1 cellular context compared by ENCODE assay signal in the genomic region with DNA sequence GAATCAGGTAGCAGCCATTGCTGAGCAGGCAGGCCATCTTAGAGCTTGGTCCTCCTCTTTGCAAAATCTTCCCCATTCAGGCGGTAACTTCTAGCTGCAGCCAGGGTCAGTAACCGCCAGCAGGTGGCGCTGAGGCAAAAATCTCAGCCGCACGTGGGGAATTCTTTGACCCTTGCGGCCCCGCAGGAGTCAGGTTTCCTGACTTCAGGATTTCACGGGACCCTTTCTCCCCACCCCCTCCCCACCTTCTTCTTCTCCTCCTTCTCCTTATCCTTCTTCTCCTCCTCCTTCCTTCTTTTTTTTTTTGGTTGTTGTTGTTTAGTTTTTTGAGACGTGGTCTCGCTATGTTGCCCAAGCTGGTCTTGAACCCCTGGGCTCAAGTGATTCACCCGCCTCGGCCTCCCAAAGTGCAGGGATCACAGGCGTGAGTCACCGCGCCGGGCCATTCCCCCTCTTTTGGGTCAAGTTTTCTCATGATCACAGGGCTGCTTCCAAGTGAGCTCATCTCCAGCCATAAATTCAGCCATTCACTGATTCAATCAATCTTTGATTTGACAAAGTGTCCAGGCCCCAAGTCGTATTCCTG.
A peak's percentile ranks its signal among the peaks of the same experiment; 100 is the strongest.
TF ChIP-seq lines count a peak whose summit lies in the region.

No MANE protein-coding gene starts in this region.

TF ChIP-seq in GM12878, 131 proteins besides CTCF, POLR2A, EP300 and RAD21 (continued from another document):
- TF ChIP-seq, protein P1, sequence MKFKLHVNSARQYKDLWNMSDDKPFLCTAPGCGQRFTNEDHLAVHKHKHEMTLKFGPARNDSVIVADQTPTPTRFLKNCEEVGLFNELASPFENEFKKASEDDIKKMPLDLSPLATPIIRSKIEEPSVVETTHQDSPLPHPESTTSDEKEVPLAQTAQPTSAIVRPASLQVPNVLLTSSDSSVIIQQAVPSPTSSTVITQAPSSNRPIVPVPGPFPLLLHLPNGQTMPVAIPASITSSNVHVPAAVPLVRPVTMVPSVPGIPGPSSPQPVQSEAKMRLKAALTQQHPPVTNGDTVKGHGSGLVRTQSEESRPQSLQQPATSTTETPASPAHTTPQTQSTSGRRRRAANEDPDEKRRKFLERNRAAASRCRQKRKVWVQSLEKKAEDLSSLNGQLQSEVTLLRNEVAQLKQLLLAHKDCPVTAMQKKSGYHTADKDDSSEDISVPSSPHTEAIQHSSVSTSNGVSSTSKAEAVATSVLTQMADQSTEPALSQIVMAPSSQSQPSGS (IDR thresholded peaks at IDR 0.05; ENCODE audit: low read length), result no peak
- TF ChIP-seq IKZF1 (conservative IDR thresholded peaks at IDR 0.05) (0 out of 2 replicates have a peak, but pooled peaks have one; percentile 26), NBN (IDR thresholded peaks at IDR 0.05) (0 out of 2 replicates have a peak, but pooled peaks have one; percentile 23), USF1 (IDR thresholded peaks at IDR 0.05; ENCODE audit: borderline replicate concordance, extremely low read length, insufficient read depth, low read depth, low read length) (no peak), USF2 (IDR thresholded peaks at IDR 0.05; ENCODE audit: borderline replicate concordance, low read depth, low read length) (no peak), RB1 (IDR thresholded peaks at IDR 0.05; ENCODE audit: borderline replicate concordance) (0 out of 2 replicates have a peak, but pooled peaks have one; percentile 47)
